Comparison of ENCODE assay signal across 19 cellular contexts in genomic region chr16:78462261-78463208, GRCh38.
DNase-seq lines count a peak whose midpoint lies in the region; ATAC-seq and TF ChIP-seq lines count a peak whose summit lies in the region.
"Had no signal": no experiment of that assay in that cellular context is flagged by ENCODE, and none has a peak within 500 bp of the region (broad histone marks: within the 10 kb centered on the region; RNA-seq: fewer than 3 reads in every experiment).

No MANE protein-coding gene starts in this region.

- peak overlapping the region in 2 of 3 experiments; percentile 32 to 55 for H3K27ac Mint-ChIP-seq in nephron
- H3K27ac Mint-ChIP-seq: activated T-helper 17 cell treated with anti-CD3 and anti-CD28 coated beads, Interleukin-2, amount 50 U/mL, for 72 hours had no signal

- H3K9me3 ChIP-seq in colonic mucosa (no peaks in the 10 kb centered on the region), aorta (ENCODE audit: control insufficient read depth, low read length) (no peaks in the 10 kb centered on the region)
- H3K9me3 ChIP-seq: A549, upper lobe of right lung had no signal

- peaks cover 11% of the 10 kb centered on the region for H3K36me3 Mint-ChIP-seq in nephron (ENCODE audit: low read depth)

- intact Hi-C loops in colonic mucosa (cut with DNase I), result no loop called here
- intact Hi-C loops in aorta (cut with DNase I), result no loop called here

- H3K27me3 Mint-ChIP-seq in nephron (ENCODE audit: low read depth), result peaks cover 36% of the 10 kb centered on the region
- H3K27me3 Mint-ChIP-seq: activated T-helper 17 cell treated with anti-CD3 and anti-CD28 coated beads, Interleukin-2, amount 50 U/mL, for 72 hours had no signal

- 26 to 41% methylated on average over 24 of the region's 24 CpGs for WGBS in aorta, 2 donors

- H3K27me3 ChIP-seq in colonic mucosa (no peaks in the 10 kb centered on the region), aorta (ENCODE audit: control insufficient read depth in 1 of 2, insufficient read depth in 2 of 2, low read length in 1 of 2) (no peaks in the 10 kb centered on the region)
- H3K27me3 ChIP-seq: SJSA1, upper lobe of right lung had no signal

- H3K9ac ChIP-seq in colonic mucosa (ENCODE audit: low read depth in 2 of 2, low read length in 2 of 2), result peak overlapping the region in 1 of 2 donors; percentile 42

- peak overlapping the region; percentile 54 for H3K27ac ChIP-seq in colonic mucosa
- no peak overlapping the region for H3K27ac ChIP-seq in aorta (ENCODE audit: low read depth in 1 of 2, low read length in 2 of 2)
- H3K27ac ChIP-seq: A549, C4-2B, HL-60, SJSA1, upper lobe of right lung had no signal

- peak; percentile 42 for DNase-seq in NCI-H82 (lab: John Stamatoyannopoulos, UW)
- no peak for DNase-seq in NCI-H82 treated with DMSO at 0.1 percent for 48 hours (lab: John Stamatoyannopoulos, UW; ENCODE audit: unreplicated experiment)
- peak; percentile 38 for DNase-seq in colonic mucosa
- DNase-seq in aorta, result no peak
- no peak for DNase-seq in stimulated activated naive CD4-positive, alpha-beta T cell (lab: John Stamatoyannopoulos, UW)
- DNase-seq: cerebellar nuclear complex, DMS53, hypothalamus, MV-4-11, upper lobe of right lung had no signal

- no peak for ATAC-seq in aorta (ENCODE audit: low FRiP score)
- ATAC-seq in HG03135 (IDR thresholded peaks at IDR 0.05; ENCODE audit: unreplicated experiment), result no peak
- ATAC-seq in HG02588 (IDR thresholded peaks at IDR 0.05; ENCODE audit: unreplicated experiment), result no peak
- ATAC-seq: A549; activated CD4-positive, CD25-positive, alpha-beta regulatory T cell treated with anti-CD3 and anti-CD28 coated beads, Interleukin-2, amount 50 U/mL, for 24 hours; activated T-helper 17 cell treated with anti-CD3 and anti-CD28 coated beads, Interleukin-2, amount 50 U/mL, for 72 hours; upper lobe of right lung had no signal

- peak overlapping the region; percentile 53 to 70 (median 64) for H3K4me3 Mint-ChIP-seq in nephron
- H3K4me3 Mint-ChIP-seq: activated T-helper 17 cell treated with anti-CD3 and anti-CD28 coated beads, Interleukin-2, amount 50 U/mL, for 72 hours had no signal

- H3K36me3 ChIP-seq in colonic mucosa, result no peaks in the 10 kb centered on the region
- H3K36me3 ChIP-seq in aorta (ENCODE audit: control insufficient read depth in 1 of 2, insufficient read depth in 2 of 2, low read length in 1 of 2), result no peaks in the 10 kb centered on the region
- H3K36me3 ChIP-seq: SJSA1, upper lobe of right lung had no signal

- H3K4me1 ChIP-seq in colonic mucosa (no peaks in the 10 kb centered on the region), aorta (ENCODE audit: control insufficient read depth in 1 of 2, insufficient read depth in 2 of 2, low read length in 2 of 2) (peaks cover 5 to 16% of the 10 kb centered on the region in 2 donors)
- H3K4me1 ChIP-seq: upper lobe of right lung had no signal

- TF ChIP-seq CTCF in colonic mucosa (IDR thresholded peaks at IDR 0.05) (no peak), nephron (IDR thresholded peaks at IDR 0.05; ENCODE audit: unreplicated experiment in 3 of 3) (no peak)

- peaks cover 13% of the 10 kb centered on the region for H3K9me3 Mint-ChIP-seq in nephron

- no peak overlapping the region for H3K4me3 ChIP-seq in colonic mucosa
- peak overlapping the region; percentile 20 to 45 for H3K4me3 ChIP-seq in aorta (ENCODE audit: low read length in 2 of 2)
- H3K4me3 ChIP-seq: A549, SJSA1, upper lobe of right lung had no signal

- H3K4me1 Mint-ChIP-seq in nephron, result peaks cover 26% of the 10 kb centered on the region
- H3K4me1 Mint-ChIP-seq: activated T-helper 17 cell treated with anti-CD3 and anti-CD28 coated beads, Interleukin-2, amount 50 U/mL, for 72 hours had no signal

Comparison
In these comparisons a context has a peak if more than half of its experiments do, and no peak if none do; other contexts are left out.
1. DNase-seq: peak in NCI-H82 (single experiment) and colonic mucosa (single experiment); none in NCI-H82 treated with DMSO at 0.1 percent for 48 hours (single experiment), aorta (0 of 2) and stimulated activated naive CD4-positive, alpha-beta T cell (0 of 6).